ENCODE assay signal across 12 cellular contexts in the genomic region with DNA sequence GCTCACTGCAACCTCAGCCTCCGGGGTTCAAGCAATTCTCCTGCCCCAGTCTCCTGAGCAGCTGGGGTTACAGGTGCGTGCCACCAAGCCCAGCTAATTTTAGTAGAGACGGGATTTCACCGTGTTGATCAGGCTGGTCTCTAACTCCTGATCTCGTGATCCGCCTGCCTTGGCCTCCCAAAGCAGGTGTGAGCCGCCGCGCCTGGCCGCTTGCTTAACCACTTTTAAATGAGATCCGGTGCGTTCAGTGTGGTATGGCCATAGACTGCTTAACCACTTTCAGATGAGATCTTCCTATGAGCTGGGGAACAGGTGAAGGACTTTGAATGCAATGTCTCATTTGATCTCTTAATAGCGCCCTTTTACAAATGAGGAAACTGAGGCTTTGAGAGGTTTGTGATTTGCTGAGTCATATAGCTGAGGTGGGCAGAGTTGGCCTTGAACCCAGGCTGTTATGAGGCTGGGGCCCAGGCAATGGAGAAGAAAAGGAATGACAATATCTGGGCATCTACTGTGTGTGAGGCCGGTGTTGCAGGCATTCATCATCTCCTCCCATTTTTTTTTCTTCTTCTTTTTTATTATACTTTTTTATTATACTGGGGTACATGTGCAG. TPM values are rescaled to one million over a fixed set of nuclear protein-coding genes. Genes with fewer than 3 reads are reported as not detected.
DNase-seq lines count a peak whose midpoint lies in the region; ATAC-seq and TF ChIP-seq lines count a peak whose summit lies in the region.
"Had no signal": no experiment of that assay in that cellular context is flagged by ENCODE, and none has a peak within 500 bp of the region (broad histone marks: within the 10 kb centered on the region; RNA-seq: fewer than 3 reads in every experiment).

No MANE protein-coding gene starts in this region.

- no peak overlapping the region for H2AFZ ChIP-seq in Karpas-422 (ENCODE audit: low read length)

- intact Hi-C loops in CD14-positive monocyte (cut with micrococcal nuclease), result no loop called here

- DNase-seq in GM12864 (ENCODE audit: low read depth), result peak; percentile 83
- DNase-seq in Karpas-422, result peak; percentile 71
- DNase-seq in kidney glomerular epithelial cell (lab: John Stamatoyannopoulos, UW), result no peak
- no peak for DNase-seq in osteocyte (ENCODE audit: extremely low spot score, unreplicated experiment)
- no peak for DNase-seq in CD14-positive monocyte (ENCODE audit: low spot score)
- no peak for DNase-seq in activated naive CD4-positive, alpha-beta T cell treated with Interleukin-2 at 50 U/mL for 16 hours
- DNase-seq: colonic mucosa, NCI-H774, T-helper 9 cell had no signal

- TF ChIP-seq CTCF in GM12864 (IDR thresholded peaks at IDR 0.05; ENCODE audit: low read depth, low read length, missing control alignments), result no peak
- no peak for TF ChIP-seq CTCF in osteocyte (IDR thresholded peaks at IDR 0.05)
- no peak for TF ChIP-seq CTCF in CD14-positive monocyte (IDR thresholded peaks at IDR 0.05)

- no peaks in the 10 kb centered on the region for H4K20me1 ChIP-seq in Karpas-422 (ENCODE audit: insufficient read depth, low read depth, low read length)

- peak overlapping the region; percentile 49; the same call in 1 of the 2 replicates for H3K27ac ChIP-seq in Karpas-422 (ENCODE audit: low read length)
- H3K27ac ChIP-seq: colonic mucosa, skin epidermis had no signal

- peaks cover 24% of the 10 kb centered on the region for H3K4me1 ChIP-seq in Karpas-422 (ENCODE audit: low read length)
- H3K4me1 ChIP-seq: colonic mucosa had no signal

- H3K27me3 Mint-ChIP-seq in osteocyte (ENCODE audit: unreplicated experiment), result peaks cover 24% of the 10 kb centered on the region
- peaks cover 6 to 21% (median 8%) of the 10 kb centered on the region in 3 donors for H3K27me3 Mint-ChIP-seq in CD14-positive monocyte (ENCODE audit: low read depth in 3 of 3)

- H3K9me2 ChIP-seq in Karpas-422 (replicated peaks; ENCODE audit: insufficient read depth, low read length), result no peaks in the 10 kb centered on the region

- H3K4me2 ChIP-seq in Karpas-422 (ENCODE audit: low read depth, low read length, poor library complexity, severe bottlenecking), result peak overlapping the region; percentile 46

- H3K4me3 Mint-ChIP-seq in osteocyte (ENCODE audit: unreplicated experiment) (no peak overlapping the region), CD14-positive monocyte (no peak overlapping the region)

- H3K4me3 ChIP-seq in GM12864 (ENCODE audit: low read depth, low read length) (no peak overlapping the region), Karpas-422 (ENCODE audit: low read length) (0 out of 2 replicates have a peak overlapping the region, but pooled peaks have one; percentile 1)
- H3K4me3 ChIP-seq: colonic mucosa, skin epidermis had no signal

- no peaks in the 10 kb centered on the region for H3K4me1 Mint-ChIP-seq in osteocyte (ENCODE audit: unreplicated experiment)
- no peaks in the 10 kb centered on the region for H3K4me1 Mint-ChIP-seq in CD14-positive monocyte

- no peak overlapping the region for H3K9ac ChIP-seq in Karpas-422 (ENCODE audit: low read length)

- no peaks in the 10 kb centered on the region for H3K9me3 Mint-ChIP-seq in osteocyte (ENCODE audit: unreplicated experiment)
- H3K9me3 Mint-ChIP-seq in CD14-positive monocyte, result peaks cover 0 to 4% (median 4%) of the 10 kb centered on the region in 7 donors

- no peaks in the 10 kb centered on the region for H3K9me3 ChIP-seq in Karpas-422 (ENCODE audit: low read length)
- H3K9me3 ChIP-seq: colonic mucosa had no signal

- H3K36me3 ChIP-seq in Karpas-422 (ENCODE audit: insufficient read depth, low read length), result no peaks in the 10 kb centered on the region
- H3K36me3 ChIP-seq: colonic mucosa had no signal

- H3K27me3 ChIP-seq in Karpas-422 (ENCODE audit: low read length), result no peaks in the 10 kb centered on the region
- H3K27me3 ChIP-seq: colonic mucosa had no signal

- H3K27ac Mint-ChIP-seq in osteocyte (ENCODE audit: unreplicated experiment) (no peak overlapping the region), CD14-positive monocyte (peak overlapping the region in 1 of 7 donors; percentile 16)

- H3K36me3 Mint-ChIP-seq in osteocyte (ENCODE audit: unreplicated experiment) (no peaks in the 10 kb centered on the region), CD14-positive monocyte (no peaks in the 10 kb centered on the region)

- no peaks in the 10 kb centered on the region for H3K79me2 ChIP-seq in Karpas-422 (ENCODE audit: low read length)

- ATAC-seq in GM19395 (IDR thresholded peaks at IDR 0.05; ENCODE audit: unreplicated experiment) (peak; percentile 92), HG02885 (IDR thresholded peaks at IDR 0.05; ENCODE audit: poor library complexity, unreplicated experiment) (peak; percentile 93)

RNA-seq across cellular contexts. Expression of gene NSG1, which starts 41.9 kb away (rescaled TPM):
- 0.75 TPM in 1 of 2 replicates, not detected in the other for total RNA-seq in Karpas-422 (2014; rRNA removed; shearing (Covaris generic); ENCODE audit: low replicate concordance)
- total RNA-seq in osteocyte, result not detected in 2 replicates
- under 1 TPM in 1 of 2 donors, not detected in 1; 0.10 TPM for polyA plus RNA-seq in CD14-positive monocyte

RNA-seq across cellular contexts. Expression of gene ZBTB49, which starts 55.0 kb away (rescaled TPM):
- total RNA-seq in Karpas-422 (2014; rRNA removed; shearing (Covaris generic); ENCODE audit: low replicate concordance), result 6.7 and 7.1 TPM in 2 replicates
- 3.5 and 6.4 TPM in 2 replicates for total RNA-seq in osteocyte
- polyA plus RNA-seq in CD14-positive monocyte, result 1 to 10 TPM; 1.4 to 1.7 TPM

RNA-seq across cellular contexts. Expression of gene LYAR, which starts 55.1 kb away (rescaled TPM):
- 19.7 and 32.2 TPM in 2 replicates for total RNA-seq in Karpas-422 (2014; rRNA removed; shearing (Covaris generic); ENCODE audit: low replicate concordance)
- 7.4 and 8.2 TPM in 2 replicates for total RNA-seq in osteocyte
- 10 to 100 TPM; 14.9 to 22.6 TPM for polyA plus RNA-seq in CD14-positive monocyte

Comparison
In these comparisons a context has a peak if more than half of its experiments do, and no peak if none do; other contexts are left out.
1. DNase-seq: peak in GM12864 (single experiment) and Karpas-422 (single experiment); none in kidney glomerular epithelial cell (single experiment), osteocyte (single experiment), CD14-positive monocyte (single experiment) and activated naive CD4-positive, alpha-beta T cell treated with Interleukin-2 at 50 U/mL for 16 hours (single experiment).